In genomic region chr21:41169701-41170100, GRCh38 we compare ENCODE assay signal across 1 cellular context.
TF ChIP-seq lines count a peak whose summit lies in the region.

No MANE protein-coding gene starts in this region.

TF ChIP-seq in endothelial cell of umbilical vein, 7 proteins besides CTCF, POLR2A, EP300 and RAD21:
- TF ChIP-seq MYC (IDR thresholded peaks at IDR 0.05; ENCODE audit: low read depth, low read length): no peak
- no peak for TF ChIP-seq EZH2 (IDR thresholded peaks at IDR 0.05; ENCODE audit: borderline replicate concordance, low read depth, low read length, severe bottlenecking)
- TF ChIP-seq GATA2 (IDR thresholded peaks at IDR 0.05; ENCODE audit: insufficient read depth, insufficient read length, low read depth, low read length): no peak
- no peak for TF ChIP-seq POLR2AphosphoS5 (IDR thresholded peaks at IDR 0.05; ENCODE audit: insufficient read depth, low read depth, low read length)
- no peak for TF ChIP-seq FOS (IDR thresholded peaks at IDR 0.05; ENCODE audit: borderline replicate concordance, insufficient read depth, low read length)
- no peak for TF ChIP-seq MAX (IDR thresholded peaks at IDR 0.05; ENCODE audit: insufficient read depth, insufficient read length)
- no peak for TF ChIP-seq JUN (IDR thresholded peaks at IDR 0.05; ENCODE audit: borderline replicate concordance, insufficient read depth, insufficient read length, low read depth)
TF ChIP-seq in endothelial cell of umbilical vein: peak in this region for 0.
